8 cellular contexts compared by ENCODE assay signal in genomic region chr15:63752075-63752684, GRCh38.
DNase-seq lines count a peak whose midpoint lies in the region; ATAC-seq and TF ChIP-seq lines count a peak whose summit lies in the region.

No MANE protein-coding gene starts in this region.

- POLR2A ChIA-PET in HEK293T (lab: Yijun Ruan, JAX): no interaction called here

- no peaks in the 10 kb centered on the region for H3K27me3 ChIP-seq in adipocyte (replicated peaks; ENCODE audit: control insufficient read depth, insufficient read depth, low read length)
- no peaks in the 10 kb centered on the region for H3K27me3 ChIP-seq in left ventricle myocardium inferior (ENCODE audit: low read depth)

- peaks cover 71% of the 10 kb centered on the region for H3K36me3 ChIP-seq in adipocyte (ENCODE audit: control insufficient read depth, insufficient read depth, low read length, severe bottlenecking)
- peaks cover 85% of the 10 kb centered on the region for H3K36me3 ChIP-seq in left ventricle myocardium inferior

- no peak overlapping the region for H3K9ac ChIP-seq in adipocyte (ENCODE audit: low read length)

- CTCF ChIA-PET in HEK293T (lab: Yijun Ruan, JAX): interaction anchor here (0.5 to 2.2 kb wide), 11 partner anchors 9 to 316 kb away, joined by 3 to 12 read pairs (median 4); partner anchors contain the start of gene DAPK2

- DNase-seq in DMS 273 treated with DMSO at 0.1 percent for 48 hours (lab: John Stamatoyannopoulos, UW) (peak; percentile 1), HEK293T (ENCODE audit: extremely low spot score) (peak; percentile 21), NCI-H82 treated with DMSO at 0.1 percent for 48 hours (lab: John Stamatoyannopoulos, UW; ENCODE audit: unreplicated experiment) (peak; percentile 10), adipocyte (ENCODE audit: low read depth) (peak; percentile 82), left ventricle myocardium inferior (no peak), retinal pigment epithelial cell (ENCODE audit: low read depth) (no peak)

- ATAC-seq in HG03354 (IDR thresholded peaks at IDR 0.05; ENCODE audit: poor library complexity, severe bottlenecking, unreplicated experiment): no peak
- ATAC-seq in GM21447 (IDR thresholded peaks at IDR 0.05; ENCODE audit: unreplicated experiment): no peak

- TF ChIP-seq CTCF in left ventricle myocardium inferior (IDR thresholded peaks at IDR 0.05; ENCODE audit: borderline replicate concordance) (peak; percentile 82), retinal pigment epithelial cell (conservative IDR thresholded peaks at IDR 0.05; ENCODE audit: low read depth, low read length) (peak; percentile 76)

- H3K9me3 ChIP-seq in adipocyte (ENCODE audit: control insufficient read depth, low read length) (no peaks in the 10 kb centered on the region), left ventricle myocardium inferior (replicated peaks) (no peaks in the 10 kb centered on the region)

- intact Hi-C loops in left ventricle myocardium inferior (cut with micrococcal nuclease): loop anchor here (5.0 kb wide), 3 partner anchors 140 to 315 kb away; partner anchors contain the start of gene DAPK2

- H3K4me3 ChIP-seq in adipocyte (ENCODE audit: low read length) (no peak overlapping the region), left ventricle myocardium inferior (no peak overlapping the region), retinal pigment epithelial cell (ENCODE audit: low read length) (no peak overlapping the region)

- H3K27ac ChIP-seq in left ventricle myocardium inferior (replicated peaks): no peak overlapping the region

- H3K4me1 ChIP-seq in adipocyte (ENCODE audit: control insufficient read depth, insufficient read depth, low read length): no peaks in the 10 kb centered on the region
- peaks cover 5% of the 10 kb centered on the region for H3K4me1 ChIP-seq in left ventricle myocardium inferior

TF ChIP-seq in HEK293T, 16 proteins besides CTCF, POLR2A, EP300 and RAD21:
- TF ChIP-seq PKNOX1 (IDR thresholded peaks at IDR 0.05) (peak; percentile 69), SUZ12 (IDR thresholded peaks at IDR 0.05) (no peak)

Comparison
In these comparisons a context has a peak if more than half of its experiments do, and no peak if none do; other contexts are left out.
1. DNase-seq: peak in DMS 273 treated with DMSO at 0.1 percent for 48 hours (single experiment), HEK293T (single experiment), NCI-H82 treated with DMSO at 0.1 percent for 48 hours (single experiment) and adipocyte (single experiment); none in left ventricle myocardium inferior (single experiment) and retinal pigment epithelial cell (single experiment).